Comparison of ENCODE assay signal across 8 cellular contexts in the genomic region with DNA sequence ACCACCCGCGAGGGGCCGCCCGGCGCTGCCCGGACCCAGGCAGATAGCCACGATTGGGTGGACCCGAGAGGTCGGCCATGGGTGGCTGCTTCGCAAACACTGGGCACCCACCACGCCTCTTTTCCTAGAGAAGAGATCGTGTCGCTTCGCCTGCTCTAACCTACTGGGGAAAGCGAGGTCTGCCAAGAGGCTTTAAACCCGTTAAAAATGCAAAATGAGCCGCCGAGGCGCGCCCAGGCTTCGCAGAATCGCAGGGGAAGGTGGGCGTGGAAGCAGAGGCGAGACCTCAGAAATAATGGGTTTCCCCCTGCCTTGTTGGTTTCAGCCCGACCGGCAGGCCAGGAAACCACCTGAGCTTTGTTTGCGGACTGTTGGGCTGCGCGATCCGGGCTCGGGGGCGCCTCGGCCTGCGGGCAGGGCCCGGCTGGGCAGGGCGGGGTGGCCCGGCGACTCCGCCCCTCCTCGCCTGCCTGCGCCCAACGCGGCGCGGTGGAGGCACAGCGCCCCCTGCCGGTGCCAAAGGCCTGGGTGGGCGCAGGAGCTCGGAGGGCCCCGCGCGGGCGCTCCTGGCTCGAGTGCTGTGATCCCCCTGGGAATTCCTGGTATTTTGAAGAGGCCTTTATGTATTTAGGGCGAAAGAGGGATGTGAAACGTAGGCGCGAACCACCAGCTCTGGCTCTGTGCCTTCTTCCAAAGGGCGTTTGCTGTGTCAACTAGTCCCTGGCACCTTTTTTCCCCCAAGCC. TPM values are rescaled to one million over a fixed set of nuclear protein-coding genes. Genes with fewer than 3 reads are reported as not detected.
DNase-seq lines count a peak whose midpoint lies in the region; ATAC-seq, FAIRE-seq and TF ChIP-seq lines count a peak whose summit lies in the region.

No MANE protein-coding gene starts in this region.

- peak; percentile 82 for ATAC-seq in GM19467 (IDR thresholded peaks at IDR 0.05; ENCODE audit: unreplicated experiment)

- H3K27me3 ChIP-seq in HL-60 (ENCODE audit: insufficient read depth, poor library complexity, severe bottlenecking) (no peaks in the 10 kb centered on the region), endothelial cell of umbilical vein (ENCODE audit: control insufficient read depth in 2 of 2, insufficient read depth in 2 of 2, low read length in 2 of 2) (no peaks in the 10 kb centered on the region)

- no peak overlapping the region for H2AFZ ChIP-seq in endothelial cell of umbilical vein (ENCODE audit: low read depth, low read length)

- H3K9ac ChIP-seq in endothelial cell of umbilical vein (replicated peaks; ENCODE audit: extremely low read depth, insufficient read depth, low read length): peak overlapping the region; percentile 100

- H3K36me3 ChIP-seq in endothelial cell of umbilical vein (ENCODE audit: control insufficient read depth in 2 of 2, extremely low read depth in 1 of 2, insufficient read depth in 2 of 2, low read length in 2 of 2): peaks cover 0 to 7% of the 10 kb centered on the region in 2 experiments

- dilution Hi-C loops in endothelial cell of umbilical vein (cut with MboI; ENCODE audit: extremely low pct_ligation_motif_present, low sequenced_read_pairs): no loop called here

- H3K9me1 ChIP-seq in endothelial cell of umbilical vein (replicated peaks; ENCODE audit: control insufficient read depth, extremely low read depth, insufficient read depth, low read length): no peaks in the 10 kb centered on the region

- peaks cover 4% of the 10 kb centered on the region for H4K20me1 ChIP-seq in endothelial cell of umbilical vein (replicated peaks; ENCODE audit: control insufficient read depth, extremely low read depth, insufficient read depth, low read length)

- TF ChIP-seq CTCF in HL-60 (IDR thresholded peaks at IDR 0.05; ENCODE audit: insufficient read depth, low read length) (peak; percentile 56), endothelial cell of umbilical vein (IDR thresholded peaks at IDR 0.05; ENCODE audit: extremely low read depth in 1 of 2, insufficient read depth in 1 of 2, low read depth in 1 of 2, low read length in 2 of 2) (peak; percentile 82 to 98)

- no peaks in the 10 kb centered on the region for H3K9me3 ChIP-seq in endothelial cell of umbilical vein (replicated peaks; ENCODE audit: control insufficient read depth, insufficient read depth, low read length)

- peak; percentile 68 for DNase-seq in COLO829 (ENCODE audit: low spot score)
- peak in 1 of 2 experiments; percentile 76 for DNase-seq in HL-60 (ENCODE audit: low read depth in 1 of 2, low spot score in 1 of 2)
- peak; percentile 75 for DNase-seq in NOMO-1 treated with DMSO at 0.1 percent for 48 hours (lab: John Stamatoyannopoulos, UW; ENCODE audit: unreplicated experiment)
- peak; percentile 97 for DNase-seq in activated CD8-positive, alpha-beta memory T cell treated with anti-CD3 and anti-CD28 coated beads, Interleukin-2, amount 50 U/mL, for 48 hours
- peak; percentile 92 for DNase-seq in endothelial cell of umbilical vein (ENCODE audit: low read depth, low spot score)
- DNase-seq in middle frontal gyrus (ENCODE audit: extremely low spot score, low spot score): peak; percentile 84
- peak; percentile 62 to 78 for DNase-seq in stimulated activated CD8-positive, alpha-beta memory T cell treated with anti-CD3 and anti-CD28 coated beads, Interleukin-2, amount 100 ng/mL, for 48 hours (ENCODE audit: low read depth in 2 of 2)

- peak overlapping the region; percentile 94 for H3K4me2 ChIP-seq in endothelial cell of umbilical vein (ENCODE audit: insufficient read depth, low read length)

- CTCF ChIA-PET in endothelial cell of umbilical vein (lab: Charles Lee): interaction anchor here (0.6 to 4.7 kb wide), 92 partner anchors 10 to 1521 kb away, joined by 3 to 58 read pairs (median 4); no protein-coding TSS in a partner anchor

- peaks cover 30% of the 10 kb centered on the region for H3K4me1 ChIP-seq in endothelial cell of umbilical vein (ENCODE audit: control insufficient read depth, extremely low read depth, insufficient read depth, low read length)

- H3K4me3 ChIP-seq in HL-60 (replicated peaks; ENCODE audit: insufficient read depth, low read length) (peak overlapping the region; percentile 66), endothelial cell of umbilical vein (replicated peaks in 1 of 3; ENCODE audit: insufficient read depth in 1 of 3, low read depth in 1 of 3, low read length in 3 of 3) (peak overlapping the region; percentile 81 to 100 (median 100))

- no TSS peak for BruUV-seq in endothelial cell of umbilical vein (replicated peaks; lab: Mats Ljungman, UMichigan)

- H3K79me2 ChIP-seq in endothelial cell of umbilical vein (ENCODE audit: control insufficient read depth, insufficient read depth, low read length): peaks cover 59% of the 10 kb centered on the region

- intact Hi-C loops in endothelial cell of umbilical vein (cut with micrococcal nuclease): loop anchor here (1.0 to 5.0 kb wide), 16 partner anchors 21 to 1521 kb away; no protein-coding TSS in a partner anchor

- H3K27ac ChIP-seq in HL-60 (replicated peaks): peak overlapping the region; percentile 84
- peak overlapping the region; percentile 100 for H3K27ac ChIP-seq in endothelial cell of umbilical vein (ENCODE audit: insufficient read depth, low read depth, low read length)

- FAIRE-seq in endothelial cell of umbilical vein (lab: Jason Lieb, UNC): peak; percentile 82

- POLR2A ChIA-PET in endothelial cell of umbilical vein (lab: Charles Lee): interaction anchor here (0.6 to 1.4 kb wide), 9 partner anchors 8 to 1604 kb away, joined by 3 to 4 read pairs (median 3); partner anchors contain the start of gene LAMA4

- TF ChIP-seq POLR2A in endothelial cell of umbilical vein (IDR thresholded peaks at IDR 0.05; ENCODE audit: low read depth, low read length): peak; percentile 85

TF ChIP-seq in endothelial cell of umbilical vein, 7 proteins besides CTCF, POLR2A, EP300 and RAD21:
- TF ChIP-seq MYC (IDR thresholded peaks at IDR 0.05; ENCODE audit: low read depth, low read length): no peak
- TF ChIP-seq GATA2 (IDR thresholded peaks at IDR 0.05; ENCODE audit: insufficient read depth, insufficient read length, low read depth, low read length): no peak
- TF ChIP-seq FOS (IDR thresholded peaks at IDR 0.05; ENCODE audit: borderline replicate concordance, insufficient read depth, low read length): peak; percentile 12
- TF ChIP-seq MAX (IDR thresholded peaks at IDR 0.05; ENCODE audit: insufficient read depth, insufficient read length): peak; percentile 28
- peak; percentile 96 for TF ChIP-seq POLR2AphosphoS5 (IDR thresholded peaks at IDR 0.05; ENCODE audit: insufficient read depth, low read depth, low read length)

RNA-seq across cellular contexts. Expression of gene MARCKS, which starts 1.6 kb away (rescaled TPM):
- 315 and 320 TPM in 2 replicates for total RNA-seq in endothelial cell of umbilical vein
- 49.4 and 59.5 TPM in 2 replicates for polyA plus RNA-seq in endothelial cell of umbilical vein
- polyA plus RNA-seq in endothelial cell of umbilical vein (2011; cell fraction: cytosol; rRNA removed): 48.1 and 49.8 TPM in 2 replicates
- polyA plus RNA-seq in endothelial cell of umbilical vein (2011; cell fraction: nucleus; rRNA removed): 29.3 and 49.6 TPM in 2 replicates
- 92.8 and 127 TPM in 2 replicates for polyA plus RNA-seq in endothelial cell of umbilical vein (2012)
- polyA minus RNA-seq in endothelial cell of umbilical vein: 50.2 and 68.0 TPM in 2 replicates
- polyA minus RNA-seq in endothelial cell of umbilical vein (2011; cell fraction: cytosol; rRNA and poly(A)+ RNA removed): 0.41 TPM
- polyA minus RNA-seq in endothelial cell of umbilical vein (2011; cell fraction: nucleus; rRNA and poly(A)+ RNA removed): 47.8 and 63.8 TPM in 2 replicates
